Comparison of ENCODE assay signal across 8 cellular contexts in genomic region chr6:93369586-93370134, GRCh38. TPM values are rescaled to one million over a fixed set of nuclear protein-coding genes. Genes with fewer than 3 reads are reported as not detected.
"Had no signal": no experiment of that assay in that cellular context is flagged by ENCODE, and none has a peak within 500 bp of the region (broad histone marks: within the 10 kb centered on the region; RNA-seq: fewer than 3 reads in every experiment).

No MANE protein-coding gene starts in this region.

- H3K4me3 ChIP-seq: GM23338, K562 had no signal

- H2AFZ ChIP-seq: GM23338 had no signal

- H3K4me2 ChIP-seq: GM23338 had no signal

- DNase-seq: H9, HCEC 1CT, HFFc6, IMR-90, KG1 had no signal

- ATAC-seq: GM23338, K562 had no signal

RNA-seq across cellular contexts. Expression of gene EPHA7, which starts 49.7 kb away (rescaled TPM):
- total RNA-seq: HT-29, IMR-90, K562 had no signal
